1 cellular context compared by ENCODE assay signal in genomic region chr2:42129947-42130346, GRCh38.
TF ChIP-seq lines count a peak whose summit lies in the region.

No MANE protein-coding gene starts in this region.

TF ChIP-seq in SK-N-SH treated with all-trans-retinoic acid at 6 μM for 48 hours, 23 proteins besides CTCF, POLR2A, EP300 and RAD21 (continued from another document):
- TF ChIP-seq PPARA (CRISPR knock-in tag; IDR thresholded peaks at IDR 0.05; ENCODE audit: borderline replicate concordance) (no peak), TOX (CRISPR knock-in tag; IDR thresholded peaks at IDR 0.05; ENCODE audit: borderline replicate concordance) (no peak), PATZ1 (CRISPR knock-in tag; IDR thresholded peaks at IDR 0.05; ENCODE audit: borderline replicate concordance) (no peak), ZFP3 (CRISPR knock-in tag; IDR thresholded peaks at IDR 0.05) (no peak), CREB5 (CRISPR knock-in tag; IDR thresholded peaks at IDR 0.05; ENCODE audit: low read depth) (no peak), POU6F1 (CRISPR knock-in tag; IDR thresholded peaks at IDR 0.05; ENCODE audit: borderline replicate concordance, low read depth) (no peak), TSHZ2 (CRISPR knock-in tag; IDR thresholded peaks at IDR 0.05) (no peak), OSR1 (CRISPR knock-in tag; IDR thresholded peaks at IDR 0.05) (no peak), ZNF70 (CRISPR knock-in tag; IDR thresholded peaks at IDR 0.05) (no peak), ZFP30 (CRISPR knock-in tag; IDR thresholded peaks at IDR 0.05) (no peak)
